ENCODE assay signal across 30 cellular contexts in genomic region chr4:126375462-126376054, GRCh38.
DNase-seq lines count a peak whose midpoint lies in the region; ATAC-seq and TF ChIP-seq lines count a peak whose summit lies in the region.
"Had no signal": no experiment of that assay in that cellular context is flagged by ENCODE, and none has a peak within 500 bp of the region (broad histone marks: within the 10 kb centered on the region; RNA-seq: fewer than 3 reads in every experiment).

No MANE protein-coding gene starts in this region.

- H3K36me3 ChIP-seq in CD8-positive, alpha-beta T cell (ENCODE audit: insufficient read depth, low read length) = no peaks in the 10 kb centered on the region
- H3K36me3 ChIP-seq: BLaER1 treated with 17β-estradiol and CSF1 and Interleukin-3, amounts not matched to agents 10 nM and 100 nM; left lung; neutrophil; Peyer's patch; right atrium auricular region; stomach; tibial nerve had no signal

- TF ChIP-seq CTCF in cardiac fibroblast (IDR thresholded peaks at IDR 0.05; ENCODE audit: low read depth, low read length) (no peak), fibroblast of pulmonary artery (IDR thresholded peaks at IDR 0.05; ENCODE audit: low read length, missing control alignments) (no peak)
- TF ChIP-seq CTCF in CD8-positive, alpha-beta T cell (IDR thresholded peaks at IDR 0.05) = no peak

- H3K9me3 Mint-ChIP-seq in CD8-positive, alpha-beta T cell = peaks cover 7% of the 10 kb centered on the region
- H3K9me3 Mint-ChIP-seq: activated naive CD4-positive, alpha-beta T cell treated with anti-CD3 and anti-CD28 coated beads, Interleukin-2, amount 10 ng/mL, durations not matched to agents 7 days and 5 days had no signal

- no peak overlapping the region for H3K27ac ChIP-seq in CD8-positive, alpha-beta T cell (ENCODE audit: low read depth, low read length)
- H3K27ac ChIP-seq: BLaER1 treated with 17β-estradiol and CSF1 and Interleukin-3, amounts not matched to agents 10 nM and 100 nM; left lung; neutrophil; Peyer's patch; right atrium auricular region; stomach had no signal

- H3K27me3 ChIP-seq in CD8-positive, alpha-beta T cell (ENCODE audit: insufficient read depth, low read length) = no peaks in the 10 kb centered on the region
- H3K27me3 ChIP-seq: BLaER1 treated with 17β-estradiol and CSF1 and Interleukin-3, amounts not matched to agents 10 nM and 100 nM; left lung; neutrophil; Peyer's patch; right atrium auricular region; stomach; tibial nerve had no signal

- H3K36me3 Mint-ChIP-seq in CD8-positive, alpha-beta T cell = no peaks in the 10 kb centered on the region
- H3K36me3 Mint-ChIP-seq: activated naive CD4-positive, alpha-beta T cell treated with anti-CD3 and anti-CD28 coated beads, Interleukin-2, amount 10 ng/mL, durations not matched to agents 7 days and 5 days had no signal

- DNase-seq in LHCN-M2 (ENCODE audit: low read depth) = peak; percentile 65
- peak; percentile 3 to 48 for DNase-seq in cardiac fibroblast (ENCODE audit: low read depth in 2 of 2)
- DNase-seq in fibroblast of pulmonary artery (ENCODE audit: low read depth) = peak; percentile 49
- peak; percentile 17 for DNase-seq in smooth muscle cell of the brain vasculature (ENCODE audit: low read depth, low spot score)
- no peak for DNase-seq in CD8-positive, alpha-beta T cell
- no peak for DNase-seq in stimulated activated CD4-positive, alpha-beta T cell treated with anti-CD3 and anti-CD28 coated beads, Interleukin-15, amount 100 ng/mL, for 24 hours
- DNase-seq: activated CD4-positive, alpha-beta T cell treated with anti-CD3 and anti-CD28 coated beads for 48 hours; activated naive CD4-positive, alpha-beta T cell treated with anti-CD3 and anti-CD28 coated beads, Interleukin-2, amount 10 ng/mL, durations not matched to agents 7 days and 5 days; amygdala; DMS53; effector memory CD4-positive, alpha-beta T cell; HCEC 1CT; Kasumi-1; left lung; NCI-H1436 treated with DMSO at 0.1 percent for 48 hours; NCI-H748 treated with DMSO at 0.1 percent for 48 hours; Peyer's patch; posterior cingulate gyrus; SHP77 treated with DMSO at 0.1 percent for 48 hours; stimulated activated CD4-positive, alpha-beta T cell treated with anti-CD3 and anti-CD28 coated beads, Interleukin-2, amount 100 ng/mL, for 48 hours; stomach; SW 1271 had no signal

- no peak overlapping the region for H3K27ac Mint-ChIP-seq in CD8-positive, alpha-beta T cell
- H3K27ac Mint-ChIP-seq: activated naive CD4-positive, alpha-beta T cell treated with anti-CD3 and anti-CD28 coated beads, Interleukin-2, amount 10 ng/mL, durations not matched to agents 7 days and 5 days; activated T-helper 17 cell treated with anti-CD3 and anti-CD28 coated beads, Interleukin-2, amount 50 U/mL, for 72 hours had no signal

- H3K9me3 ChIP-seq in CD8-positive, alpha-beta T cell (ENCODE audit: low read length) = no peaks in the 10 kb centered on the region
- H3K9me3 ChIP-seq: BLaER1 treated with 17β-estradiol and CSF1 and Interleukin-3, amounts not matched to agents 10 nM and 100 nM; left lung; neutrophil; Peyer's patch; right atrium auricular region; stomach; tibial nerve had no signal

- H3K4me3 ChIP-seq in cardiac fibroblast (replicated peaks in 1 of 2; ENCODE audit: low read depth in 2 of 2, low read length in 2 of 2) (no peak overlapping the region), fibroblast of pulmonary artery (replicated peaks; ENCODE audit: low read depth, low read length) (no peak overlapping the region)
- H3K4me3 ChIP-seq in CD8-positive, alpha-beta T cell (ENCODE audit: low read depth, low read length) = no peak overlapping the region
- H3K4me3 ChIP-seq: BLaER1 treated with 17β-estradiol and CSF1 and Interleukin-3, amounts not matched to agents 10 nM and 100 nM; coronary artery; left lung; Peyer's patch; right atrium auricular region; stomach; tibial nerve had no signal

- intact Hi-C loops in CD8-positive, alpha-beta T cell (cut with DNase I, micrococcal nuclease) = no loop called here

- H3K4me3 Mint-ChIP-seq in CD8-positive, alpha-beta T cell = no peak overlapping the region
- H3K4me3 Mint-ChIP-seq: activated naive CD4-positive, alpha-beta T cell treated with anti-CD3 and anti-CD28 coated beads, Interleukin-2, amount 10 ng/mL, durations not matched to agents 7 days and 5 days; activated T-helper 17 cell treated with anti-CD3 and anti-CD28 coated beads, Interleukin-2, amount 50 U/mL, for 72 hours had no signal

- POLR2A ChIA-PET in CD8-positive, alpha-beta T cell (lab: Charles Lee) = no interaction called here

- H3K4me1 Mint-ChIP-seq in CD8-positive, alpha-beta T cell (ENCODE audit: low read depth) = no peaks in the 10 kb centered on the region
- H3K4me1 Mint-ChIP-seq: activated naive CD4-positive, alpha-beta T cell treated with anti-CD3 and anti-CD28 coated beads, Interleukin-2, amount 10 ng/mL, durations not matched to agents 7 days and 5 days; activated T-helper 17 cell treated with anti-CD3 and anti-CD28 coated beads, Interleukin-2, amount 50 U/mL, for 72 hours had no signal

- no peak for ATAC-seq in CD8-positive, alpha-beta T cell
- ATAC-seq in HG03045 (IDR thresholded peaks at IDR 0.05; ENCODE audit: unreplicated experiment) = no peak
- ATAC-seq: activated T-helper 17 cell treated with anti-CD3 and anti-CD28 coated beads, Interleukin-2, amount 50 U/mL, for 72 hours; esophagus mucosa; left lung had no signal

- H3K4me1 ChIP-seq in CD8-positive, alpha-beta T cell (ENCODE audit: insufficient read depth, low read length) = no peaks in the 10 kb centered on the region
- H3K4me1 ChIP-seq: BLaER1 treated with 17β-estradiol and CSF1 and Interleukin-3, amounts not matched to agents 10 nM and 100 nM; left lung; Peyer's patch; right atrium auricular region; stomach had no signal

- CTCF ChIA-PET in CD8-positive, alpha-beta T cell (lab: Charles Lee) = no interaction called here

- H3K27me3 Mint-ChIP-seq in CD8-positive, alpha-beta T cell (ENCODE audit: low read depth) = no peaks in the 10 kb centered on the region
- H3K27me3 Mint-ChIP-seq: activated naive CD4-positive, alpha-beta T cell treated with anti-CD3 and anti-CD28 coated beads, Interleukin-2, amount 10 ng/mL, durations not matched to agents 7 days and 5 days; activated T-helper 17 cell treated with anti-CD3 and anti-CD28 coated beads, Interleukin-2, amount 50 U/mL, for 72 hours had no signal

Comparison
In these comparisons a context has a peak if more than half of its experiments do, and no peak if none do; other contexts are left out.
1. DNase-seq: peak in LHCN-M2 (single experiment), cardiac fibroblast (2 of 2), fibroblast of pulmonary artery (single experiment) and smooth muscle cell of the brain vasculature (single experiment); none in CD8-positive, alpha-beta T cell (0 of 7) and stimulated activated CD4-positive, alpha-beta T cell treated with anti-CD3 and anti-CD28 coated beads, Interleukin-15, amount 100 ng/mL, for 24 hours (single experiment).